ENCODE assay signal across 15 cellular contexts in genomic region chr21:19261731-19262367, GRCh38.
A peak's percentile ranks its signal among the peaks of the same experiment; 100 is the strongest.
DNase-seq lines count a peak whose midpoint lies in the region; ATAC-seq and TF ChIP-seq lines count a peak whose summit lies in the region.
"Had no signal": no experiment of that assay in that cellular context is flagged by ENCODE, and none has a peak within 500 bp of the region (broad histone marks: within the 10 kb centered on the region; RNA-seq: fewer than 3 reads in every experiment).

No MANE protein-coding gene starts in this region.

- DNase-seq in Right ventricle myocardium inferior (ENCODE audit: missing footprints), result peak; percentile 54
- no peak for DNase-seq in right atrium auricular region (ENCODE audit: low spot score)
- no peak for DNase-seq in endodermal cell
- peak; percentile 76 for DNase-seq in left kidney (ENCODE audit: low read depth, low spot score)
- DNase-seq in NCI-H774 (lab: John Stamatoyannopoulos, UW), result no peak
- no peak for DNase-seq in GM23248
- DNase-seq in stimulated activated CD4-positive, alpha-beta T cell treated with anti-CD3 and anti-CD28 coated beads, Interleukin-4, amount 100 ng/mL, for 4 hours, result no peak
- DNase-seq: ACHN; CD4-positive, CD25-positive, alpha-beta regulatory T cell; DMS79; GOT3; H9; IMR-90 had no signal

- WGBS in endodermal cell (ENCODE audit: insufficient coverage in 1 of 2, insufficient read length in 1 of 2), 2 experiments, result 80 to 87% methylated on average over 6 to 9 of the region's 10 CpGs
- 31 to 38% methylated on average over 10 of the region's 10 CpGs for WGBS in GM23248 (ENCODE audit: low coverage in 1 of 2, low lambda C conversion rate in 2 of 2, missing lambda C conversion rate in 2 of 2), 2 experiments

- H3K4me1 ChIP-seq in right atrium auricular region, result no peaks in the 10 kb centered on the region
- no peaks in the 10 kb centered on the region for H3K4me1 ChIP-seq in endodermal cell (ENCODE audit: control insufficient read depth, insufficient read depth, low read length)
- no peaks in the 10 kb centered on the region for H3K4me1 ChIP-seq in GM23248 (ENCODE audit: insufficient read depth)
- H3K4me1 ChIP-seq: BLaER1 treated with 17β-estradiol and CSF1 and Interleukin-3, amounts not matched to agents 10 nM and 100 nM had no signal

- H4K20me1 ChIP-seq in GM23248 (ENCODE audit: insufficient read depth), result no peaks in the 10 kb centered on the region
- H4K20me1 ChIP-seq: BLaER1 treated with 17β-estradiol and CSF1 and Interleukin-3, amounts not matched to agents 10 nM and 100 nM had no signal

- H3K4me3 Mint-ChIP-seq in endodermal cell, result no peak overlapping the region
- H3K4me3 Mint-ChIP-seq: CD4-positive, CD25-positive, alpha-beta regulatory T cell; H9 had no signal

- H3K9me3 Mint-ChIP-seq in endodermal cell, result no peaks in the 10 kb centered on the region
- H3K9me3 Mint-ChIP-seq: H9 had no signal

- no peaks in the 10 kb centered on the region for H3K79me2 ChIP-seq in GM23248 (ENCODE audit: insufficient read depth)

- H3K36me3 ChIP-seq in right atrium auricular region (no peaks in the 10 kb centered on the region), endodermal cell (ENCODE audit: control insufficient read depth, insufficient read depth, low read length) (no peaks in the 10 kb centered on the region), GM23248 (ENCODE audit: low read depth) (no peaks in the 10 kb centered on the region)
- H3K36me3 ChIP-seq: BLaER1 treated with 17β-estradiol and CSF1 and Interleukin-3, amounts not matched to agents 10 nM and 100 nM had no signal

- no peaks in the 10 kb centered on the region for H3K4me1 Mint-ChIP-seq in endodermal cell
- H3K4me1 Mint-ChIP-seq: CD4-positive, CD25-positive, alpha-beta regulatory T cell had no signal

- peak; percentile 49 for ATAC-seq in Right ventricle myocardium inferior
- ATAC-seq: GM12878 had no signal

- H3K9ac ChIP-seq in endodermal cell (ENCODE audit: extremely low read depth, low read length, poor library complexity, severe bottlenecking) (no peak overlapping the region), GM23248 (no peak overlapping the region)
- H3K9ac ChIP-seq: BLaER1 treated with 17β-estradiol and CSF1 and Interleukin-3, amounts not matched to agents 10 nM and 100 nM had no signal

- H3K9me2 ChIP-seq in GM23248 (ENCODE audit: insufficient read depth), result no peaks in the 10 kb centered on the region

- no peaks in the 10 kb centered on the region for H3F3A ChIP-seq in GM23248 (ENCODE audit: insufficient read depth)

- H3K27me3 ChIP-seq in right atrium auricular region, result no peaks in the 10 kb centered on the region
- no peaks in the 10 kb centered on the region for H3K27me3 ChIP-seq in endodermal cell (ENCODE audit: control insufficient read depth, insufficient read depth, low read length, poor library complexity, severe bottlenecking)
- no peaks in the 10 kb centered on the region for H3K27me3 ChIP-seq in GM23248 (replicated peaks; ENCODE audit: insufficient read depth)
- H3K27me3 ChIP-seq: BLaER1 treated with 17β-estradiol and CSF1 and Interleukin-3, amounts not matched to agents 10 nM and 100 nM had no signal

- H3K27me3 Mint-ChIP-seq in endodermal cell (ENCODE audit: insufficient read depth), result no peaks in the 10 kb centered on the region
- H3K27me3 Mint-ChIP-seq: CD4-positive, CD25-positive, alpha-beta regulatory T cell had no signal

- H3K4me3 ChIP-seq in right atrium auricular region (no peak overlapping the region), endodermal cell (ENCODE audit: low read length) (no peak overlapping the region), GM23248 (no peak overlapping the region)
- H3K4me3 ChIP-seq: BLaER1 treated with 17β-estradiol and CSF1 and Interleukin-3, amounts not matched to agents 10 nM and 100 nM; GM12878 had no signal

- H3K27ac ChIP-seq in right atrium auricular region, result no peak overlapping the region
- H3K27ac ChIP-seq in endodermal cell (ENCODE audit: low read depth, low read length), result peak overlapping the region; percentile 80
- no peak overlapping the region for H3K27ac ChIP-seq in GM23248
- H3K27ac ChIP-seq: BLaER1 treated with 17β-estradiol and CSF1 and Interleukin-3, amounts not matched to agents 10 nM and 100 nM had no signal

- H3K36me3 Mint-ChIP-seq in endodermal cell (ENCODE audit: low read depth), result no peaks in the 10 kb centered on the region
- H3K36me3 Mint-ChIP-seq: CD4-positive, CD25-positive, alpha-beta regulatory T cell had no signal

- TF ChIP-seq CTCF in right atrium auricular region (IDR thresholded peaks at IDR 0.05), result no peak
- TF ChIP-seq CTCF in endodermal cell (conservative IDR thresholded peaks at IDR 0.05), result no peak

- H2AFZ ChIP-seq in GM23248, result no peak overlapping the region

- no peak overlapping the region for H3K4me2 ChIP-seq in GM23248 (ENCODE audit: unreplicated experiment)
- H3K4me2 ChIP-seq: BLaER1 treated with 17β-estradiol and CSF1 and Interleukin-3, amounts not matched to agents 10 nM and 100 nM had no signal

- intact Hi-C loops in Right ventricle myocardium inferior (cut with DNase I), result no loop called here

- no peaks in the 10 kb centered on the region for H3K9me3 ChIP-seq in right atrium auricular region
- no peaks in the 10 kb centered on the region for H3K9me3 ChIP-seq in endodermal cell (ENCODE audit: control insufficient read depth, low read length)
- H3K9me3 ChIP-seq in GM23248 (ENCODE audit: low read depth), result no peaks in the 10 kb centered on the region
- H3K9me3 ChIP-seq: BLaER1 treated with 17β-estradiol and CSF1 and Interleukin-3, amounts not matched to agents 10 nM and 100 nM had no signal

- no peak overlapping the region for H3K27ac Mint-ChIP-seq in endodermal cell
- H3K27ac Mint-ChIP-seq: CD4-positive, CD25-positive, alpha-beta regulatory T cell; H9 had no signal

- in situ Hi-C loops in GM23248 (cut with MboI), result no loop called here

Comparison
In these comparisons a context has a peak if more than half of its experiments do, and no peak if none do; other contexts are left out.
1. DNase-seq: peak in Right ventricle myocardium inferior (single experiment) and left kidney (single experiment); none in right atrium auricular region (single experiment), endodermal cell (single experiment), NCI-H774 (single experiment), GM23248 (single experiment) and stimulated activated CD4-positive, alpha-beta T cell treated with anti-CD3 and anti-CD28 coated beads, Interleukin-4, amount 100 ng/mL, for 4 hours (0 of 2).